ENCODE assay signal across 24 cellular contexts in genomic region chr16:67518676-67519075, GRCh38. TPM values are rescaled to one million over a fixed set of nuclear protein-coding genes. Genes with fewer than 3 reads are reported as not detected.
DNase-seq lines count a peak whose midpoint lies in the region; ATAC-seq, FAIRE-seq and TF ChIP-seq lines count a peak whose summit lies in the region.
"Had no signal": no experiment of that assay in that cellular context is flagged by ENCODE, and none has a peak within 500 bp of the region (broad histone marks: within the 10 kb centered on the region; RNA-seq: fewer than 3 reads in every experiment).

No MANE protein-coding gene starts in this region.

- H3K4me3 ChIP-seq in GM12878 (peak overlapping the region; percentile 50), neural progenitor cell (no peak overlapping the region), right atrium auricular region (no peak overlapping the region), trophoblast cell (ENCODE audit: low read depth, low read length) (no peak overlapping the region)
- H3K4me3 ChIP-seq: ascending aorta, left ventricle myocardium inferior, thyroid gland had no signal

- RAD21 ChIA-PET in GM12878 (lab: Charles Lee; ENCODE audit: unreplicated experiment) = interaction anchor here (6.6 to 8.8 kb wide), 2 partner anchors 26 to 38 kb away, joined by 79 to 172 read pairs; partner anchors contain the start of gene ATP6V0D1

- intact Hi-C loops in GM12878 (cut with micrococcal nuclease; ENCODE audit: unreplicated experiment) = no loop called here

- peaks cover 13% of the 10 kb centered on the region for H3K4me1 Mint-ChIP-seq in neural progenitor cell

- H4K20me1 ChIP-seq in GM12878 (ENCODE audit: control insufficient read depth, insufficient read depth) (no peaks in the 10 kb centered on the region), neural progenitor cell (ENCODE audit: low read depth) (no peaks in the 10 kb centered on the region)

- H3K4ac ChIP-seq in trophoblast cell (ENCODE audit: low read depth, low read length) = no peak overlapping the region

- H3K4me2 ChIP-seq in GM12878 (ENCODE audit: control insufficient read depth, insufficient read depth) = peak overlapping the region; percentile 92
- H3K4me2 ChIP-seq in neural progenitor cell = no peak overlapping the region
- no peak overlapping the region for H3K4me2 ChIP-seq in trophoblast cell (ENCODE audit: low read length)

- H3K79me2 ChIP-seq in GM12878 (ENCODE audit: control insufficient read depth, insufficient read depth, low read length) (peaks cover 4% of the 10 kb centered on the region), neural progenitor cell (ENCODE audit: low read depth) (no peaks in the 10 kb centered on the region), trophoblast cell (ENCODE audit: control insufficient read depth, insufficient read depth, low read length, poor library complexity) (no peaks in the 10 kb centered on the region)

- H3K27me3 Mint-ChIP-seq in neural progenitor cell (ENCODE audit: insufficient read depth, low read depth) = peaks cover 6% of the 10 kb centered on the region
- H3K27me3 Mint-ChIP-seq: effector memory CD8-positive, alpha-beta T cell had no signal

- no peak for TF ChIP-seq CTCF in GM12878 (IDR thresholded peaks at IDR 0.05 in 2 of 3, conservative IDR thresholded peaks at IDR 0.05 in 1 of 3; ENCODE audit: control insufficient read depth in 2 of 3, extremely low read depth in 1 of 3, insufficient read depth in 1 of 3, low read depth in 3 of 3, low read length in 3 of 3)
- TF ChIP-seq CTCF in neural progenitor cell (IDR thresholded peaks at IDR 0.05) = no peak
- no peak for TF ChIP-seq CTCF in right atrium auricular region (IDR thresholded peaks at IDR 0.05)

- H3K4me1 ChIP-seq in GM12878 (ENCODE audit: control insufficient read depth, insufficient read depth, low read length) = peaks cover 45% of the 10 kb centered on the region
- H3K4me1 ChIP-seq in neural progenitor cell = no peaks in the 10 kb centered on the region
- H3K4me1 ChIP-seq in right atrium auricular region = peaks cover 0 to 12% of the 10 kb centered on the region in 2 donors
- H3K4me1 ChIP-seq in trophoblast cell (ENCODE audit: control insufficient read depth in 1 of 2, insufficient read depth in 2 of 2, low read length in 2 of 2) = peaks cover 4% of the 10 kb centered on the region in 2 experiments

- peak; percentile 28 for DNase-seq in GDM1 (lab: John Stamatoyannopoulos, UW)
- no peak for DNase-seq in GM12891 (ENCODE audit: insufficient read length, low spot score)
- DNase-seq in GM12878 (ENCODE audit: low read depth, low spot score) = no peak
- DNase-seq in neural progenitor cell (ENCODE audit: low spot score) = no peak
- DNase-seq in right atrium auricular region (ENCODE audit: low spot score) = no peak
- DNase-seq in trophoblast cell = no peak
- DNase-seq in DMS 273 (lab: John Stamatoyannopoulos, UW; ENCODE audit: unreplicated experiment) = no peak
- DNase-seq: activated CD4-positive, alpha-beta T cell treated with anti-CD3 and anti-CD28 coated beads for 1 hour; Calu3; cerebellar nuclear complex; effector memory CD8-positive, alpha-beta T cell; left ventricle myocardium inferior; NCI-H1694 treated with DMSO at 0.1 percent for 48 hours; NCI-H2227 treated with DMSO at 0.1 percent for 48 hours; NCI-H82; right cardiac atrium; stimulated activated CD4-positive, alpha-beta T cell treated with anti-CD3 and anti-CD28 coated beads, Interleukin-15, amount 100 ng/mL, for 24 hours; T-helper 9 cell; thyroid gland had no signal

- peaks cover 2% of the 10 kb centered on the region for H3K79me1 ChIP-seq in trophoblast cell (ENCODE audit: low read length)

- TF ChIP-seq POLR2A in GM12891 (IDR thresholded peaks at IDR 0.05; ENCODE audit: low read depth, low read length) (no peak), GM12878 (IDR thresholded peaks at IDR 0.05; ENCODE audit: low read depth, low read length) (no peak)

- no peak overlapping the region for H3K23ac ChIP-seq in trophoblast cell (ENCODE audit: low read length)

- H3K9ac ChIP-seq in GM12878 (ENCODE audit: control insufficient read depth, insufficient read depth, low read length) (peak overlapping the region; percentile 62), neural progenitor cell (no peak overlapping the region), trophoblast cell (ENCODE audit: low read length) (no peak overlapping the region)

- no peak overlapping the region for H3K18ac ChIP-seq in trophoblast cell (ENCODE audit: low read length)

- H2AK5ac ChIP-seq in trophoblast cell (ENCODE audit: low read length) = no peak overlapping the region

- 6% methylated on average over 8 of the region's 8 CpGs for WGBS in GM12878 (ENCODE audit: insufficient coverage, insufficient replicate concordance, low lambda C conversion rate, missing lambda C conversion rate)
- no CpG with 5 or more reads among the region's 8 CpGs for WGBS in trophoblast cell (ENCODE audit: extremely low coverage, insufficient coverage, insufficient read length)

- SMC1A ChIA-PET in GM12878 (lab: Charles Lee; ENCODE audit: uncharacterized antibody, unreplicated experiment) = interaction anchor here (0.6 to 0.9 kb wide), 2 partner anchors 15 to 30 kb away, joined by 3 to 5 read pairs; no protein-coding TSS in a partner anchor

- no peaks in the 10 kb centered on the region for H3K27me3 ChIP-seq in GM12878 (replicated peaks in 1 of 2; ENCODE audit: control insufficient read depth in 2 of 2, insufficient read depth in 2 of 2, low read length in 1 of 2)
- peaks cover 38% of the 10 kb centered on the region for H3K27me3 ChIP-seq in neural progenitor cell
- H3K27me3 ChIP-seq in right atrium auricular region = no peaks in the 10 kb centered on the region
- H3K27me3 ChIP-seq in trophoblast cell (ENCODE audit: insufficient read depth, low read length) = no peaks in the 10 kb centered on the region
- H3K27me3 ChIP-seq: ascending aorta, thyroid gland had no signal

- no peak overlapping the region for H4K8ac ChIP-seq in trophoblast cell (ENCODE audit: low read depth, low read length)

- ATAC-seq in GM12878 = no peak
- ATAC-seq: effector memory CD8-positive, alpha-beta T cell; Panc1; right cardiac atrium had no signal

- H3K27ac Mint-ChIP-seq in neural progenitor cell = no peak overlapping the region

- H4K12ac ChIP-seq in trophoblast cell (ENCODE audit: low read depth, low read length) = no peak overlapping the region

- H3K36me3 ChIP-seq in GM12878 (ENCODE audit: control insufficient read depth in 2 of 2, insufficient read depth in 2 of 2, low read length in 1 of 2) (no peaks in the 10 kb centered on the region), neural progenitor cell (no peaks in the 10 kb centered on the region), right atrium auricular region (no peaks in the 10 kb centered on the region), trophoblast cell (ENCODE audit: control insufficient read depth in 1 of 2, insufficient read depth in 2 of 2, low read length in 2 of 2) (no peaks in the 10 kb centered on the region)
- H3K36me3 ChIP-seq: ascending aorta, left ventricle myocardium inferior, thyroid gland had no signal

- no peak overlapping the region for H2BK12ac ChIP-seq in trophoblast cell (ENCODE audit: low read length)

- CTCF ChIA-PET in GM12878 (lab: Yijun Ruan, JAX) = interaction anchor here (0.6 to 14.1 kb wide), 8 partner anchors 13 to 283 kb away, joined by 3 to 453 read pairs (median 68); partner anchors contain the start of genes AGRP, ATP6V0D1, C16orf86 and CARMIL2

- H3K9me3 Mint-ChIP-seq in neural progenitor cell = no peaks in the 10 kb centered on the region
- H3K9me3 Mint-ChIP-seq: effector memory CD8-positive, alpha-beta T cell had no signal

- no peaks in the 10 kb centered on the region for H3K9me3 ChIP-seq in GM12878 (replicated peaks; ENCODE audit: control insufficient read depth, insufficient read depth, low read length)
- H3K9me3 ChIP-seq in neural progenitor cell (ENCODE audit: low read depth) = no peaks in the 10 kb centered on the region
- no peaks in the 10 kb centered on the region for H3K9me3 ChIP-seq in right atrium auricular region
- no peaks in the 10 kb centered on the region for H3K9me3 ChIP-seq in trophoblast cell (ENCODE audit: insufficient read depth, low read depth, low read length)
- H3K9me3 ChIP-seq: ascending aorta, left ventricle myocardium inferior, thyroid gland had no signal

- no peak overlapping the region for H4K91ac ChIP-seq in trophoblast cell (ENCODE audit: low read depth, low read length)

- TF ChIP-seq EP300 in GM12878 (IDR thresholded peaks at IDR 0.05; ENCODE audit: borderline replicate concordance in 1 of 2, control insufficient read depth in 1 of 2, low read depth in 2 of 2, low read length in 2 of 2) = no peak

- no peak overlapping the region for H2BK5ac ChIP-seq in trophoblast cell (ENCODE audit: low read depth, low read length, poor library complexity)

- H3K36me3 Mint-ChIP-seq in neural progenitor cell = no peaks in the 10 kb centered on the region

- peak overlapping the region; percentile 33 for H3K4me3 Mint-ChIP-seq in neural progenitor cell

- H2AFZ ChIP-seq in GM12878 (ENCODE audit: control insufficient read depth, low read depth, low read length) (peak overlapping the region; percentile 52; the same call in 1 of the 2 replicates), neural progenitor cell (replicated peaks) (no peak overlapping the region), trophoblast cell (ENCODE audit: insufficient read depth, low read length, poor library complexity) (no peak overlapping the region)

- no TSS peak for BruUV-seq in GM12878 (replicated peaks; lab: Mats Ljungman, UMichigan)

- H2BK120ac ChIP-seq in trophoblast cell (ENCODE audit: insufficient read depth, low read length, poor library complexity) = no peak overlapping the region

- H3K27ac ChIP-seq in GM12878 (ENCODE audit: control insufficient read depth, insufficient read depth) (peak overlapping the region; percentile 85), neural progenitor cell (no peak overlapping the region), right atrium auricular region (no peak overlapping the region), trophoblast cell (ENCODE audit: low read depth, low read length) (no peak overlapping the region)
- H3K27ac ChIP-seq: ascending aorta, left ventricle myocardium inferior, thyroid gland had no signal

- peaks cover 8% of the 10 kb centered on the region for H3F3A ChIP-seq in neural progenitor cell (ENCODE audit: low read depth)

- in situ Hi-C loops in GM12878 (cut with MboI) = loop anchor here (5.0 kb wide), 1 partner anchor 36 kb away; the partner anchor contains the start of genes AGRP and ATP6V0D1

- POLR2A ChIA-PET in GM12878 (lab: Charles Lee) = interaction anchor here (0.7 to 5.9 kb wide), 2 partner anchors 29 to 150 kb away, joined by 5 to 42 read pairs; no protein-coding TSS in a partner anchor

- H3K14ac ChIP-seq in trophoblast cell (ENCODE audit: low read length) = no peak overlapping the region

- TF ChIP-seq RAD21 in GM12878 (IDR thresholded peaks at IDR 0.05; ENCODE audit: insufficient read depth, low read depth, low read length) = no peak

- FAIRE-seq in GM12891 (lab: Jason Lieb, UNC) = peak; percentile 28
- FAIRE-seq in GM12878 (lab: Jason Lieb, UNC) = no peak

RNA-seq across cellular contexts. Expression of gene RIPOR1, which starts 10.0 kb away (rescaled TPM):
- polyA plus RNA-seq in GM12891 (2012; ENCODE audit: low read depth, missing spikeins) = 11.4 TPM
- total RNA-seq in GM12878 (2013; cell fraction: nucleolus; rRNA removed) = 30.2 and 35.1 TPM in 2 replicates
- total RNA-seq in GM12878 (2014; rRNA removed) (5.2 and 7.0 TPM in 2 replicates), GM12878 (2014; rRNA removed; fragmentation: Illumina TruSeq; extraction: Trizol) (2.6 and 2.8 TPM in 2 replicates), GM12878 (2021) (28.5 and 37.0 TPM in 2 replicates), neural progenitor cell (ENCODE audit: low replicate concordance) (8.7 and 13.5 TPM in 2 replicates), right atrium auricular region (10 to 100 TPM; 43.9 to 66.9 TPM)
- polyA plus RNA-seq in GM12878 (2011; ENCODE audit: low read depth) = 6.2 TPM
- polyA plus RNA-seq in GM12878 (2011; rRNA removed) (1.2 and 2.0 TPM in 2 replicates), GM12878 (2014; fragmentation: Illumina TruSeq; extraction: Trizol) (7.0 and 7.9 TPM in 2 replicates), GM12878 (2014; fragmentation: Nextera tagmentation; extraction: Ambion mirVana) (under 1 TPM; 0.13 to 0.47 TPM), GM12878 (2014; rRNA removed) (10.5 and 11.6 TPM in 2 replicates), GM12878 (2016; fragmentation: Nextera tagmentation; extraction: Ambion mirVana) (10 to 100 TPM; 12.9 to 15.9 TPM)
- 1.1 and 1.9 TPM in 2 replicates for polyA plus RNA-seq in GM12878 (2011; cell fraction: cytosol; rRNA removed)
- polyA plus RNA-seq in GM12878 (2011; cell fraction: nucleus; rRNA removed) = 23.0 and 23.5 TPM in 2 replicates
- polyA plus RNA-seq in GM12878 (2012) = 21.5 and 24.4 TPM in 2 replicates
- polyA minus RNA-seq in GM12878 (2011; rRNA and poly(A)+ RNA removed) = 2.4 and 3.7 TPM in 2 replicates
- polyA minus RNA-seq in GM12878 (2011; cell fraction: cytosol; rRNA and poly(A)+ RNA removed) = 3.3 and 3.7 TPM in 2 replicates
- 6.7 and 6.8 TPM in 2 replicates for polyA minus RNA-seq in GM12878 (2011; cell fraction: nucleus; rRNA and poly(A)+ RNA removed)
- 36.1 and 37.6 TPM in 2 replicates for polyA plus RNA-seq in trophoblast cell (2013)

RNA-seq across cellular contexts. Expression of gene AGRP, which starts 35.3 kb away (rescaled TPM):
- not detected for polyA plus RNA-seq in GM12891 (2012; ENCODE audit: low read depth, missing spikeins)
- not detected in 2 replicates for total RNA-seq in GM12878 (2013; cell fraction: nucleolus; rRNA removed)
- total RNA-seq in GM12878 (2014; rRNA removed) (not detected in 2 replicates), GM12878 (2014; rRNA removed; fragmentation: Illumina TruSeq; extraction: Trizol) (not detected in 2 replicates), GM12878 (2021) (not detected in 2 replicates), neural progenitor cell (ENCODE audit: low replicate concordance) (not detected in 2 replicates), right atrium auricular region (not detected)
- polyA plus RNA-seq in GM12878 (2011; ENCODE audit: low read depth) = not detected
- polyA plus RNA-seq in GM12878 (2011; rRNA removed) (not detected in 2 replicates), GM12878 (2014; fragmentation: Illumina TruSeq; extraction: Trizol) (not detected in 2 replicates), GM12878 (2014; fragmentation: Nextera tagmentation; extraction: Ambion mirVana) (under 1 TPM; 0.16 to 0.34 TPM), GM12878 (2014; rRNA removed) (0.27 TPM in 1 of 2 replicates, not detected in the other), GM12878 (2016; fragmentation: Nextera tagmentation; extraction: Ambion mirVana) (under 1 TPM; 0.72 to 0.75 TPM)
- polyA plus RNA-seq in GM12878 (2011; cell fraction: cytosol; rRNA removed) = not detected in 2 replicates
- not detected in 2 replicates for polyA plus RNA-seq in GM12878 (2011; cell fraction: nucleus; rRNA removed)
- 0.27 TPM in 1 of 2 replicates, not detected in the other for polyA plus RNA-seq in GM12878 (2012)
- not detected in 2 replicates for polyA minus RNA-seq in GM12878 (2011; rRNA and poly(A)+ RNA removed)
- not detected in 2 replicates for polyA minus RNA-seq in GM12878 (2011; cell fraction: cytosol; rRNA and poly(A)+ RNA removed)
- not detected in 2 replicates for polyA minus RNA-seq in GM12878 (2011; cell fraction: nucleus; rRNA and poly(A)+ RNA removed)
- not detected in 2 replicates for polyA plus RNA-seq in trophoblast cell (2013)
- total RNA-seq: ascending aorta, Calu3, G401, left ventricle myocardium inferior, mucosa of gallbladder, osteoblast, right cardiac atrium, thyroid gland had no signal
- polyA plus RNA-seq: right cardiac atrium had no signal

RNA-seq across cellular contexts. Expression of gene ATP6V0D1, which starts 37.7 kb away (rescaled TPM):
- polyA plus RNA-seq in GM12891 (2012; ENCODE audit: low read depth, missing spikeins) = 58.9 TPM
- total RNA-seq in GM12878 (2013; cell fraction: nucleolus; rRNA removed) = 17.4 and 19.9 TPM in 2 replicates
- total RNA-seq in GM12878 (2014; rRNA removed) (72.4 and 73.8 TPM in 2 replicates), GM12878 (2014; rRNA removed; fragmentation: Illumina TruSeq; extraction: Trizol) (41.8 and 50.2 TPM in 2 replicates), GM12878 (2021) (67.7 and 71.6 TPM in 2 replicates), neural progenitor cell (ENCODE audit: low replicate concordance) (29.7 and 42.0 TPM in 2 replicates), right atrium auricular region (10 to 100 TPM; 79.7 to 95.7 TPM)
- polyA plus RNA-seq in GM12878 (2011; ENCODE audit: low read depth) = 36.5 TPM
- polyA plus RNA-seq in GM12878 (2011; rRNA removed) (24.5 and 56.5 TPM in 2 replicates), GM12878 (2014; fragmentation: Illumina TruSeq; extraction: Trizol) (35.1 and 72.2 TPM in 2 replicates), GM12878 (2014; fragmentation: Nextera tagmentation; extraction: Ambion mirVana) (10 to 100 TPM; 28.1 to 30.2 TPM), GM12878 (2014; rRNA removed) (69.0 and 81.4 TPM in 2 replicates), GM12878 (2016; fragmentation: Nextera tagmentation; extraction: Ambion mirVana) (100 to 1,000 TPM; 126 to 141 TPM)
- 108 and 129 TPM in 2 replicates for polyA plus RNA-seq in GM12878 (2011; cell fraction: cytosol; rRNA removed)
- polyA plus RNA-seq in GM12878 (2011; cell fraction: nucleus; rRNA removed) = 47.1 and 63.7 TPM in 2 replicates
- polyA plus RNA-seq in GM12878 (2012) = 48.2 and 55.4 TPM in 2 replicates
- 121 and 140 TPM in 2 replicates for polyA minus RNA-seq in GM12878 (2011; rRNA and poly(A)+ RNA removed)
- 42.8 and 49.1 TPM in 2 replicates for polyA minus RNA-seq in GM12878 (2011; cell fraction: cytosol; rRNA and poly(A)+ RNA removed)
- polyA minus RNA-seq in GM12878 (2011; cell fraction: nucleus; rRNA and poly(A)+ RNA removed) = 13.9 and 24.0 TPM in 2 replicates
- polyA plus RNA-seq in trophoblast cell (2013) = 101 and 104 TPM in 2 replicates

RNA-seq across cellular contexts. Expression of gene CTCF, which starts 43.6 kb away (rescaled TPM):
- 21.2 TPM for polyA plus RNA-seq in GM12891 (2012; ENCODE audit: low read depth, missing spikeins)
- 33.8 and 38.5 TPM in 2 replicates for total RNA-seq in GM12878 (2013; cell fraction: nucleolus; rRNA removed)
- 36.7 and 37.3 TPM in 2 replicates for total RNA-seq in GM12878 (2014; rRNA removed)
- 43.8 and 47.9 TPM in 2 replicates for total RNA-seq in GM12878 (2014; rRNA removed; fragmentation: Illumina TruSeq; extraction: Trizol)
- 42.7 and 43.6 TPM in 2 replicates for total RNA-seq in GM12878 (2021)
- polyA plus RNA-seq in GM12878 (2011; ENCODE audit: low read depth) = 20.5 TPM
- polyA plus RNA-seq in GM12878 (2011; rRNA removed) = 36.1 and 40.1 TPM in 2 replicates
- polyA plus RNA-seq in GM12878 (2011; cell fraction: cytosol; rRNA removed) = 30.9 and 31.3 TPM in 2 replicates
- 20.5 and 25.6 TPM in 2 replicates for polyA plus RNA-seq in GM12878 (2011; cell fraction: nucleus; rRNA removed)
- 23.4 and 27.5 TPM in 2 replicates for polyA plus RNA-seq in GM12878 (2012)
- polyA plus RNA-seq in GM12878 (2014; fragmentation: Illumina TruSeq; extraction: Trizol) = 52.8 and 55.0 TPM in 2 replicates
- polyA plus RNA-seq in GM12878 (2014; fragmentation: Nextera tagmentation; extraction: Ambion mirVana) = 10 to 100 TPM in 1 of 2 experiments, 1 to 10 TPM in 1; 9.1 to 18.3 TPM
- polyA plus RNA-seq in GM12878 (2014; rRNA removed) = 34.7 and 35.8 TPM in 2 replicates
- polyA plus RNA-seq in GM12878 (2016; fragmentation: Nextera tagmentation; extraction: Ambion mirVana) = 10 to 100 TPM; 47.5 to 51.6 TPM
- 47.4 and 57.4 TPM in 2 replicates for polyA minus RNA-seq in GM12878 (2011; rRNA and poly(A)+ RNA removed)
- polyA minus RNA-seq in GM12878 (2011; cell fraction: cytosol; rRNA and poly(A)+ RNA removed) = 18.8 and 22.7 TPM in 2 replicates
- 10.6 and 22.3 TPM in 2 replicates for polyA minus RNA-seq in GM12878 (2011; cell fraction: nucleus; rRNA and poly(A)+ RNA removed)
- 75.7 and 76.3 TPM in 2 replicates for total RNA-seq in neural progenitor cell (ENCODE audit: low replicate concordance)
- 10 to 100 TPM; 24.5 to 31.6 TPM for total RNA-seq in right atrium auricular region
- 35.2 and 36.0 TPM in 2 replicates for polyA plus RNA-seq in trophoblast cell (2013)
